In genomic region chr5:80668016-80668969, GRCh38 we compare ENCODE assay signal across 1 cellular context.
TF ChIP-seq lines count a peak whose summit lies in the region.

No MANE protein-coding gene starts in this region.

TF ChIP-seq in SK-N-SH treated with all-trans-retinoic acid at 6 μM for 48 hours, 23 proteins besides CTCF, POLR2A, EP300 and RAD21 (continued from another document):
- TF ChIP-seq ZFP3 (CRISPR knock-in tag; IDR thresholded peaks at IDR 0.05): no peak
- no peak for TF ChIP-seq ARNTL (CRISPR knock-in tag; IDR thresholded peaks at IDR 0.05; ENCODE audit: borderline replicate concordance, low read depth)
- no peak for TF ChIP-seq TCF4 (CRISPR knock-in tag; IDR thresholded peaks at IDR 0.05; ENCODE audit: borderline replicate concordance)
- TF ChIP-seq PATZ1 (CRISPR knock-in tag; IDR thresholded peaks at IDR 0.05; ENCODE audit: borderline replicate concordance): no peak
